Comparison of ENCODE assay signal across 20 cellular contexts in the genomic region with DNA sequence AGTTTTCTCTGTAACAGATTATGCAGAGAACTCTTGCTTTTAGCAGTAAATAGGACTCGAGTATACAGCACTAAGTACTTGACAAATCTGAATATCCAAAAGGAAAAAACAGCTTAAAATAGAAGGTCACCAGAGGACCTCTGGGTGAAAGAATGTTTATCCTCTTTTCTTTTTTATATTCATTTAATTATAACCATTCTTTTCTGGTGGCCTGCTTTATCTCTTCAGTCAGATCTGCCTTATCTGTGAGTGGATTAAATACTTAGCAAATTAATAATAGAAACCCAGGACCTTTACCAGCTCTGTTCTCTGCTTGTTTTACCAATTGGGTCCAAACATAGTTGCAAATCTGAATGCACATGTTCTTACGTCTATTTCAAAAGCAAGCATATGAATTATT. TPM values are rescaled to one million over a fixed set of nuclear protein-coding genes. Genes with fewer than 3 reads are reported as not detected.
DNase-seq lines count a peak whose midpoint lies in the region; ATAC-seq, FAIRE-seq and TF ChIP-seq lines count a peak whose summit lies in the region.
"Had no signal": no experiment of that assay in that cellular context is flagged by ENCODE, and none has a peak within 500 bp of the region (broad histone marks: within the 10 kb centered on the region; RNA-seq: fewer than 3 reads in every experiment).

No MANE protein-coding gene starts in this region.

- peak overlapping the region in 1 of 2 experiments; percentile 54; a peak in 1 of 4 replicates for H3K27ac ChIP-seq in SK-N-SH (ENCODE audit: low read depth in 2 of 2, low read length in 1 of 2)
- H3K27ac ChIP-seq in endothelial cell of umbilical vein (ENCODE audit: insufficient read depth, low read depth, low read length) = no peak overlapping the region
- H3K27ac ChIP-seq: 22Rv1, BLaER1, C4-2B had no signal

- DNase-seq in NCI-H82 (lab: John Stamatoyannopoulos, UW) (peak; percentile 37), NCI-H82 treated with DMSO at 0.1 percent for 48 hours (lab: John Stamatoyannopoulos, UW; ENCODE audit: unreplicated experiment) (no peak), SK-N-SH (no peak), endothelial cell of umbilical vein (ENCODE audit: low read depth, low spot score) (peak; percentile 29), NCI-H1092 (lab: John Stamatoyannopoulos, UW) (no peak)
- DNase-seq: CD4-positive, CD25-positive, alpha-beta regulatory T cell; CD8-positive, alpha-beta T cell; DMS 273 treated with DMSO at 0.1 percent for 48 hours; DMS79; GF-D8; H9 had no signal

- 63% methylated on average over 2 of the region's 2 CpGs for WGBS in SK-N-SH (ENCODE audit: low lambda C conversion rate)

- BruUV-seq in endothelial cell of umbilical vein (replicated peaks; lab: Mats Ljungman, UMichigan) = no TSS peak

- H3K9me1 ChIP-seq in endothelial cell of umbilical vein (replicated peaks; ENCODE audit: control insufficient read depth, extremely low read depth, insufficient read depth, low read length) = no peaks in the 10 kb centered on the region

- dilution Hi-C loops in endothelial cell of umbilical vein (cut with MboI; ENCODE audit: extremely low pct_ligation_motif_present, low sequenced_read_pairs) = no loop called here

- ATAC-seq in HG03135 (IDR thresholded peaks at IDR 0.05; ENCODE audit: unreplicated experiment) = no peak
- ATAC-seq: CD8-positive, alpha-beta T cell; GM23338; HCT116 had no signal

- H3K9me2 ChIP-seq in SK-N-SH = no peaks in the 10 kb centered on the region; the same call in 1 of the 2 replicates

- H3K9me3 ChIP-seq in SK-N-SH = no peaks in the 10 kb centered on the region
- H3K9me3 ChIP-seq in endothelial cell of umbilical vein (replicated peaks; ENCODE audit: control insufficient read depth, insufficient read depth, low read length) = no peaks in the 10 kb centered on the region
- H3K9me3 ChIP-seq: BLaER1 had no signal

- no peak for TF ChIP-seq CTCF in SK-N-SH (IDR thresholded peaks at IDR 0.05)
- no peak for TF ChIP-seq CTCF in endothelial cell of umbilical vein (IDR thresholded peaks at IDR 0.05; ENCODE audit: extremely low read depth in 1 of 2, insufficient read depth in 1 of 2, low read depth in 1 of 2, low read length in 2 of 2)

- H4K20me1 ChIP-seq in SK-N-SH (ENCODE audit: insufficient read depth) = no peaks in the 10 kb centered on the region
- H4K20me1 ChIP-seq in endothelial cell of umbilical vein (replicated peaks; ENCODE audit: control insufficient read depth, extremely low read depth, insufficient read depth, low read length) = no peaks in the 10 kb centered on the region

- 0 out of 2 replicates have a peak overlapping the region, but pooled peaks have one; percentile 33 for H2AFZ ChIP-seq in SK-N-SH (ENCODE audit: low read depth)
- no peak overlapping the region for H2AFZ ChIP-seq in endothelial cell of umbilical vein (ENCODE audit: low read depth, low read length)
- H2AFZ ChIP-seq: GM23338 had no signal

- peaks cover 3 to 7% of the 10 kb centered on the region in 2 experiments; a peak in 2 of 4 replicates for H3K4me1 ChIP-seq in SK-N-SH (ENCODE audit: control insufficient read depth in 1 of 2, insufficient read depth in 2 of 2, low read depth in 1 of 2, low read length in 1 of 2)
- H3K4me1 ChIP-seq in endothelial cell of umbilical vein (ENCODE audit: control insufficient read depth, extremely low read depth, insufficient read depth, low read length) = peaks cover 18% of the 10 kb centered on the region

- H3K36me3 ChIP-seq in SK-N-SH (replicated peaks in 1 of 2; ENCODE audit: control insufficient read depth in 1 of 2, insufficient read depth in 2 of 2, low read length in 1 of 2) (peaks cover 14 to 41% of the 10 kb centered on the region in 2 experiments), endothelial cell of umbilical vein (ENCODE audit: control insufficient read depth in 2 of 2, extremely low read depth in 1 of 2, insufficient read depth in 2 of 2, low read length in 2 of 2) (peaks cover 0 to 2% of the 10 kb centered on the region in 2 experiments)

- FAIRE-seq in endothelial cell of umbilical vein (lab: Jason Lieb, UNC) = no peak
- FAIRE-seq: D721Med, GM12891, GM18507 had no signal

- peaks cover 3% of the 10 kb centered on the region for H3F3A ChIP-seq in SK-N-SH (replicated peaks; ENCODE audit: insufficient read depth)

- no peaks in the 10 kb centered on the region for H3K27me3 ChIP-seq in SK-N-SH (ENCODE audit: insufficient read depth)
- H3K27me3 ChIP-seq in endothelial cell of umbilical vein (ENCODE audit: control insufficient read depth in 2 of 2, insufficient read depth in 2 of 2, low read length in 2 of 2) = no peaks in the 10 kb centered on the region
- H3K27me3 ChIP-seq: BLaER1 had no signal

- no peak for TF ChIP-seq RAD21 in SK-N-SH (IDR thresholded peaks at IDR 0.05; ENCODE audit: low read length)

- CTCF ChIA-PET in SK-N-SH (lab: Yijun Ruan, JAX) (interaction anchor here (1.3 to 4.0 kb wide), 2 partner anchors 7 to 71 kb away, joined by 4 to 16 read pairs; a partner anchor contains a TSS), endothelial cell of umbilical vein (lab: Charles Lee) (interaction anchor here (1.0 to 3.1 kb wide), 4 partner anchors 7 to 23 kb away, joined by 3 to 9 read pairs (median 4); a partner anchor contains a TSS)

- TF ChIP-seq EP300 in SK-N-SH (IDR thresholded peaks at IDR 0.05; ENCODE audit: borderline replicate concordance in 1 of 2, low read depth in 1 of 2, low read length in 1 of 2) = peak in 1 of 2 experiments; percentile 50; a peak in 1 of 4 replicates

- peaks cover 6% of the 10 kb centered on the region; the same call in 1 of the 2 replicates for H3K79me2 ChIP-seq in SK-N-SH (ENCODE audit: insufficient read depth)
- H3K79me2 ChIP-seq in endothelial cell of umbilical vein (ENCODE audit: control insufficient read depth, insufficient read depth, low read length) = peaks cover 3% of the 10 kb centered on the region

- TF ChIP-seq POLR2A in endothelial cell of umbilical vein (IDR thresholded peaks at IDR 0.05; ENCODE audit: low read depth, low read length) = no peak

- POLR2A ChIA-PET in SK-N-SH (lab: Yijun Ruan, JAX) (no interaction called here), endothelial cell of umbilical vein (lab: Charles Lee) (no interaction called here)

- no peak overlapping the region for H3K4me2 ChIP-seq in SK-N-SH
- H3K4me2 ChIP-seq in endothelial cell of umbilical vein (ENCODE audit: insufficient read depth, low read length) = no peak overlapping the region
- H3K4me2 ChIP-seq: BLaER1, GM23338 had no signal

- H3K9ac ChIP-seq in SK-N-SH = no peak overlapping the region
- no peak overlapping the region for H3K9ac ChIP-seq in endothelial cell of umbilical vein (replicated peaks; ENCODE audit: extremely low read depth, insufficient read depth, low read length)
- H3K9ac ChIP-seq: BLaER1 had no signal

- H3K4me3 ChIP-seq in SK-N-SH (ENCODE audit: low read depth in 2 of 2, low read length in 1 of 2) (no peak overlapping the region), endothelial cell of umbilical vein (replicated peaks in 1 of 3; ENCODE audit: insufficient read depth in 1 of 3, low read depth in 1 of 3, low read length in 3 of 3) (no peak overlapping the region)
- H3K4me3 ChIP-seq: BLaER1, GM23338 had no signal

- intact Hi-C loops in endothelial cell of umbilical vein (cut with micrococcal nuclease) = no loop called here

TF ChIP-seq in SK-N-SH, 30 proteins besides CTCF, POLR2A, EP300 and RAD21 (continues in another document):
- TF ChIP-seq, protein P1, sequence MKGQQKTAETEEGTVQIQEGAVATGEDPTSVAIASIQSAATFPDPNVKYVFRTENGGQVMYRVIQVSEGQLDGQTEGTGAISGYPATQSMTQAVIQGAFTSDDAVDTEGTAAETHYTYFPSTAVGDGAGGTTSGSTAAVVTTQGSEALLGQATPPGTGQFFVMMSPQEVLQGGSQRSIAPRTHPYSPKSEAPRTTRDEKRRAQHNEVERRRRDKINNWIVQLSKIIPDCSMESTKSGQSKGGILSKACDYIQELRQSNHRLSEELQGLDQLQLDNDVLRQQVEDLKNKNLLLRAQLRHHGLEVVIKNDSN (IDR thresholded peaks at IDR 0.05; ENCODE audit: borderline replicate concordance, low read depth) = no peak
- TF ChIP-seq TCF12 (IDR thresholded peaks at IDR 0.05) = peak; percentile 53; the same call in 1 of the 2 replicates

TF ChIP-seq in endothelial cell of umbilical vein, 7 proteins besides CTCF, POLR2A, EP300 and RAD21 (continues in another document):
- TF ChIP-seq, protein P2, sequence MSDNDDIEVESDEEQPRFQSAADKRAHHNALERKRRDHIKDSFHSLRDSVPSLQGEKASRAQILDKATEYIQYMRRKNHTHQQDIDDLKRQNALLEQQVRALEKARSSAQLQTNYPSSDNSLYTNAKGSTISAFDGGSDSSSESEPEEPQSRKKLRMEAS (IDR thresholded peaks at IDR 0.05; ENCODE audit: insufficient read depth, insufficient read length) = no peak
- no peak for TF ChIP-seq POLR2AphosphoS5 (IDR thresholded peaks at IDR 0.05; ENCODE audit: insufficient read depth, low read depth, low read length)
- no peak for TF ChIP-seq JUN (IDR thresholded peaks at IDR 0.05; ENCODE audit: borderline replicate concordance, insufficient read depth, insufficient read length, low read depth)
- no peak for TF ChIP-seq GATA2 (IDR thresholded peaks at IDR 0.05; ENCODE audit: insufficient read depth, insufficient read length, low read depth, low read length)

RNA-seq across cellular contexts. Expression of a gene that starts 8.6 kb away (rescaled TPM):
- polyA plus RNA-seq in SK-N-SH (2012; rRNA removed) (2.4 and 2.8 TPM in 2 replicates), endothelial cell of umbilical vein (4.9 and 6.4 TPM in 2 replicates)
- polyA plus RNA-seq in SK-N-SH (2012; cell fraction: cytosol; rRNA removed) = 1.9 and 2.0 TPM in 2 replicates
- polyA plus RNA-seq in SK-N-SH (2012; cell fraction: nucleus; rRNA removed) = 13.8 and 15.7 TPM in 2 replicates
- total RNA-seq in endothelial cell of umbilical vein = 20.3 and 22.9 TPM in 2 replicates
- polyA plus RNA-seq in endothelial cell of umbilical vein (2011; cell fraction: cytosol; rRNA removed) = 2.0 and 2.8 TPM in 2 replicates
- 36.7 and 44.1 TPM in 2 replicates for polyA plus RNA-seq in endothelial cell of umbilical vein (2011; cell fraction: nucleus; rRNA removed)
- 5.0 and 7.9 TPM in 2 replicates for polyA plus RNA-seq in endothelial cell of umbilical vein (2012)
- polyA minus RNA-seq in endothelial cell of umbilical vein = 11.6 and 14.3 TPM in 2 replicates
- polyA minus RNA-seq in endothelial cell of umbilical vein (2011; cell fraction: cytosol; rRNA and poly(A)+ RNA removed) = 1.9 TPM
- polyA minus RNA-seq in endothelial cell of umbilical vein (2011; cell fraction: nucleus; rRNA and poly(A)+ RNA removed) = 34.8 and 40.2 TPM in 2 replicates

RNA-seq across cellular contexts. Expression of a gene that starts 8.9 kb away (rescaled TPM):
- polyA plus RNA-seq in SK-N-SH (2012; rRNA removed) = 1.6 and 1.7 TPM in 2 replicates
- polyA plus RNA-seq in SK-N-SH (2012; cell fraction: cytosol; rRNA removed) = 1.6 and 1.9 TPM in 2 replicates
- polyA plus RNA-seq in SK-N-SH (2012; cell fraction: nucleus; rRNA removed) = 3.7 and 5.1 TPM in 2 replicates
- 5.6 and 5.8 TPM in 2 replicates for total RNA-seq in endothelial cell of umbilical vein
- polyA plus RNA-seq in endothelial cell of umbilical vein = 1.9 and 2.4 TPM in 2 replicates
- 0.71 and 0.86 TPM in 2 replicates for polyA plus RNA-seq in endothelial cell of umbilical vein (2011; cell fraction: cytosol; rRNA removed)
- polyA plus RNA-seq in endothelial cell of umbilical vein (2011; cell fraction: nucleus; rRNA removed) = 7.7 and 9.4 TPM in 2 replicates
- 1.3 and 2.1 TPM in 2 replicates for polyA plus RNA-seq in endothelial cell of umbilical vein (2012)
- polyA minus RNA-seq in endothelial cell of umbilical vein = 1.0 and 1.4 TPM in 2 replicates
- 1.1 TPM for polyA minus RNA-seq in endothelial cell of umbilical vein (2011; cell fraction: cytosol; rRNA and poly(A)+ RNA removed)
- 1.8 and 2.4 TPM in 2 replicates for polyA minus RNA-seq in endothelial cell of umbilical vein (2011; cell fraction: nucleus; rRNA and poly(A)+ RNA removed)

Comparison
In these comparisons a context has a peak if more than half of its experiments do, and no peak if none do; other contexts are left out.
1. DNase-seq: peak in NCI-H82 (single experiment) and endothelial cell of umbilical vein (single experiment); none in NCI-H82 treated with DMSO at 0.1 percent for 48 hours (single experiment), SK-N-SH (single experiment) and NCI-H1092 (single experiment).